27 cellular contexts compared by ENCODE assay signal in genomic region chr4:40881851-40882250, GRCh38.
"Had no signal": no experiment of that assay in that cellular context is flagged by ENCODE, and none has a peak within 500 bp of the region (broad histone marks: within the 10 kb centered on the region; RNA-seq: fewer than 3 reads in every experiment).

No MANE protein-coding gene starts in this region.

- FAIRE-seq: pancreas had no signal

- ATAC-seq: activated CD4-positive, CD25-positive, alpha-beta regulatory T cell treated with anti-CD3 and anti-CD28 coated beads, Interleukin-2, amount 50 U/mL, for 24 hours; gastrocnemius medialis; pancreas; stimulated activated memory B cell treated with anti-CD40 and anti-IgM and Interleukin-4, amounts not matched to agents 10 μg/mL and 1 μg/mL and 100 μg/mL, for 72 hours; stimulated activated naive CD8-positive, alpha-beta T cell treated with anti-CD3 and anti-CD28 coated beads, Interleukin-15, amount 100 ng/mL, for 72 hours had no signal

- H3K4me1 Mint-ChIP-seq: activated naive CD4-positive, alpha-beta T cell treated with anti-CD3 and anti-CD28 coated beads, Interleukin-2, amount 10 ng/mL, durations not matched to agents 7 days and 5 days; activated naive CD8-positive, alpha-beta T cell treated with anti-CD3 and anti-CD28 coated beads, Interleukin-2, amount 10 ng/mL, durations not matched to agents 7 days and 5 days; naive B cell; stimulated activated naive CD8-positive, alpha-beta T cell treated with anti-CD3 and anti-CD28 coated beads, Interleukin-15, amount 100 ng/mL, for 72 hours had no signal

- H3K27me3 ChIP-seq: esophagus squamous epithelium, gastrocnemius medialis, hepatocyte, pancreas, thyroid gland had no signal

- DNase-seq: activated CD4-positive, alpha-beta T cell treated with anti-CD3 and anti-CD28 coated beads for 48 hours; activated CD4-positive, alpha-beta T cell treated with anti-CD3 and anti-CD28 coated beads, Interleukin-2, amount 50 U/mL, for 48 hours; activated CD8-positive, alpha-beta memory T cell treated with anti-CD3 and anti-CD28 coated beads for 24 hours; activated gamma-delta T cell; activated naive CD4-positive, alpha-beta T cell treated with anti-CD3 and anti-CD28 coated beads, Interleukin-2, amount 10 ng/mL, durations not matched to agents 7 days and 5 days; activated naive CD8-positive, alpha-beta T cell treated with anti-CD3 and anti-CD28 coated beads, Interleukin-2, amount 10 ng/mL, durations not matched to agents 7 days and 5 days; caudate nucleus; esophagus squamous epithelium; gastrocnemius medialis; islet precursor cell; left ventricle myocardium inferior; naive B cell; nucleus accumbens; pancreas; stimulated activated CD4-positive, alpha-beta T cell treated with anti-CD3 and anti-CD28 coated beads, Interleukin-1b, Interleukin-23, amount 100 ng/mL, for 48 hours; stimulated activated CD4-positive, alpha-beta T cell treated with anti-CD3 and anti-CD28 coated beads, Interleukin-4, amount 100 ng/mL, for 4 hours; stimulated activated CD8-positive, alpha-beta memory T cell treated with anti-CD3 and anti-CD28 coated beads, Interleukin-4, amount 100 ng/mL, for 48 hours; stimulated activated naive CD8-positive, alpha-beta T cell treated with anti-CD3 and anti-CD28 coated beads, Interleukin-15, amount 100 ng/mL, for 72 hours; T-helper 2 cell; thyroid gland had no signal

- H3K79me2 ChIP-seq: hepatocyte had no signal

- H3K4me3 Mint-ChIP-seq: activated naive CD4-positive, alpha-beta T cell treated with anti-CD3 and anti-CD28 coated beads, Interleukin-2, amount 10 ng/mL, durations not matched to agents 7 days and 5 days; activated naive CD8-positive, alpha-beta T cell treated with anti-CD3 and anti-CD28 coated beads, Interleukin-2, amount 10 ng/mL, durations not matched to agents 7 days and 5 days; dendritic cell treated with granulocyte-macrophage colony-stimulating factor and Interleukin-4, amounts not matched to agents 40 ng/mL and 50 ng/mL, for 4 days; naive B cell; stimulated activated memory B cell treated with anti-CD40 and anti-IgM and Interleukin-4, amounts not matched to agents 10 μg/mL and 1 μg/mL and 100 μg/mL, for 72 hours; stimulated activated naive CD8-positive, alpha-beta T cell treated with anti-CD3 and anti-CD28 coated beads, Interleukin-15, amount 100 ng/mL, for 72 hours had no signal

- H3K36me3 Mint-ChIP-seq: activated naive CD4-positive, alpha-beta T cell treated with anti-CD3 and anti-CD28 coated beads, Interleukin-2, amount 10 ng/mL, durations not matched to agents 7 days and 5 days; activated naive CD8-positive, alpha-beta T cell treated with anti-CD3 and anti-CD28 coated beads, Interleukin-2, amount 10 ng/mL, durations not matched to agents 7 days and 5 days; naive B cell; stimulated activated memory B cell treated with anti-CD40 and anti-IgM and Interleukin-4, amounts not matched to agents 10 μg/mL and 1 μg/mL and 100 μg/mL, for 72 hours had no signal

- H3K27me3 Mint-ChIP-seq: dendritic cell treated with granulocyte-macrophage colony-stimulating factor and Interleukin-4, amounts not matched to agents 40 ng/mL and 50 ng/mL, for 4 days had no signal

- H3K4me3 ChIP-seq: esophagus squamous epithelium, gastrocnemius medialis, hepatocyte, left ventricle myocardium inferior, pancreas, prostate gland, smooth muscle cell, thyroid gland had no signal

- H3K4me2 ChIP-seq: hepatocyte, smooth muscle cell had no signal

- H3K27ac ChIP-seq: epithelial cell of prostate, esophagus squamous epithelium, gastrocnemius medialis, hepatocyte, left ventricle myocardium inferior, pancreas, prostate gland, thyroid gland had no signal

- H3K36me3 ChIP-seq: pancreas, prostate gland had no signal

- H3K4me1 ChIP-seq: esophagus squamous epithelium, gastrocnemius medialis, pancreas, prostate gland, thyroid gland had no signal

- H3K9me3 Mint-ChIP-seq: activated naive CD4-positive, alpha-beta T cell treated with anti-CD3 and anti-CD28 coated beads, Interleukin-2, amount 10 ng/mL, durations not matched to agents 7 days and 5 days; activated naive CD8-positive, alpha-beta T cell treated with anti-CD3 and anti-CD28 coated beads, Interleukin-2, amount 10 ng/mL, durations not matched to agents 7 days and 5 days; dendritic cell treated with granulocyte-macrophage colony-stimulating factor and Interleukin-4, amounts not matched to agents 40 ng/mL and 50 ng/mL, for 4 days; naive B cell; stimulated activated memory B cell treated with anti-CD40 and anti-IgM and Interleukin-4, amounts not matched to agents 10 μg/mL and 1 μg/mL and 100 μg/mL, for 72 hours; stimulated activated naive CD8-positive, alpha-beta T cell treated with anti-CD3 and anti-CD28 coated beads, Interleukin-15, amount 100 ng/mL, for 72 hours had no signal

- H3K9me3 ChIP-seq: esophagus squamous epithelium, gastrocnemius medialis, left ventricle myocardium inferior, pancreas, prostate gland, thyroid gland had no signal

- H3K27ac Mint-ChIP-seq: activated naive CD4-positive, alpha-beta T cell treated with anti-CD3 and anti-CD28 coated beads, Interleukin-2, amount 10 ng/mL, durations not matched to agents 7 days and 5 days; activated naive CD8-positive, alpha-beta T cell treated with anti-CD3 and anti-CD28 coated beads, Interleukin-2, amount 10 ng/mL, durations not matched to agents 7 days and 5 days; dendritic cell treated with granulocyte-macrophage colony-stimulating factor and Interleukin-4, amounts not matched to agents 40 ng/mL and 50 ng/mL, for 4 days; naive B cell; stimulated activated memory B cell treated with anti-CD40 and anti-IgM and Interleukin-4, amounts not matched to agents 10 μg/mL and 1 μg/mL and 100 μg/mL, for 72 hours had no signal

- H2AFZ ChIP-seq: hepatocyte had no signal
